ENCODE assay signal across 27 cellular contexts in genomic region chr2:33729353-33729752, GRCh38.
"Had no signal": no experiment of that assay in that cellular context is flagged by ENCODE, and none has a peak within 500 bp of the region (broad histone marks: within the 10 kb centered on the region; RNA-seq: fewer than 3 reads in every experiment).

No MANE protein-coding gene starts in this region.

- ATAC-seq: foreskin keratinocyte; heart right ventricle; left cardiac atrium; left lung; naive thymus-derived CD8-positive, alpha-beta T cell; psoas muscle; stimulated activated naive B cell treated with anti-CD40 and anti-IgM and Interleukin-4, amounts not matched to agents 10 μg/mL and 1 μg/mL and 100 μg/mL, for 72 hours; upper lobe of right lung had no signal

- H3K9me3 ChIP-seq: esophagus muscularis mucosa, heart right ventricle, psoas muscle, suprapubic skin, transverse colon, upper lobe of right lung, uterus had no signal

- H3K27ac ChIP-seq: coronary artery, esophagus muscularis mucosa, foreskin keratinocyte, heart right ventricle, left lung, psoas muscle, sigmoid colon, suprapubic skin, transverse colon, upper lobe of right lung, uterus had no signal

- FAIRE-seq: endothelial cell of umbilical vein, islet of Langerhans had no signal

- H3K4me1 ChIP-seq: esophagus muscularis mucosa, foreskin keratinocyte, heart right ventricle, left lung, psoas muscle, sigmoid colon, suprapubic skin, transverse colon, upper lobe of right lung, uterus had no signal

- H3K4me3 ChIP-seq: coronary artery, esophagus muscularis mucosa, heart right ventricle, left lung, psoas muscle, sigmoid colon, suprapubic skin, transverse colon, upper lobe of right lung, uterus had no signal

- DNase-seq: dermis blood vessel endothelial cell; effector memory CD4-positive, alpha-beta T cell; foreskin keratinocyte; glutamatergic neuron; heart right ventricle; hippocampal formation; left cardiac atrium; left lung; mesendoderm; midbrain; naive thymus-derived CD8-positive, alpha-beta T cell; nephron progenitor cell; nucleus accumbens; posterior cingulate gyrus; psoas muscle; right cardiac atrium; sigmoid colon; stimulated activated CD4-positive, alpha-beta T cell treated with anti-CD3 and anti-CD28 coated beads, Interleukin-4, amount 100 ng/mL, for 4 hours; stimulated activated naive B cell treated with anti-CD40 and anti-IgM and Interleukin-4, amounts not matched to agents 10 μg/mL and 1 μg/mL and 100 μg/mL, for 72 hours; transverse colon; upper lobe of right lung; uterus had no signal

- H3K27me3 ChIP-seq: esophagus muscularis mucosa, foreskin keratinocyte, heart right ventricle, left lung, sigmoid colon, suprapubic skin, transverse colon, upper lobe of right lung, uterus had no signal

- H3K36me3 ChIP-seq: esophagus muscularis mucosa, heart right ventricle, left lung, sigmoid colon, suprapubic skin, transverse colon, upper lobe of right lung, uterus had no signal
